Comparison of ENCODE assay signal across 1 cellular context in the genomic region with DNA sequence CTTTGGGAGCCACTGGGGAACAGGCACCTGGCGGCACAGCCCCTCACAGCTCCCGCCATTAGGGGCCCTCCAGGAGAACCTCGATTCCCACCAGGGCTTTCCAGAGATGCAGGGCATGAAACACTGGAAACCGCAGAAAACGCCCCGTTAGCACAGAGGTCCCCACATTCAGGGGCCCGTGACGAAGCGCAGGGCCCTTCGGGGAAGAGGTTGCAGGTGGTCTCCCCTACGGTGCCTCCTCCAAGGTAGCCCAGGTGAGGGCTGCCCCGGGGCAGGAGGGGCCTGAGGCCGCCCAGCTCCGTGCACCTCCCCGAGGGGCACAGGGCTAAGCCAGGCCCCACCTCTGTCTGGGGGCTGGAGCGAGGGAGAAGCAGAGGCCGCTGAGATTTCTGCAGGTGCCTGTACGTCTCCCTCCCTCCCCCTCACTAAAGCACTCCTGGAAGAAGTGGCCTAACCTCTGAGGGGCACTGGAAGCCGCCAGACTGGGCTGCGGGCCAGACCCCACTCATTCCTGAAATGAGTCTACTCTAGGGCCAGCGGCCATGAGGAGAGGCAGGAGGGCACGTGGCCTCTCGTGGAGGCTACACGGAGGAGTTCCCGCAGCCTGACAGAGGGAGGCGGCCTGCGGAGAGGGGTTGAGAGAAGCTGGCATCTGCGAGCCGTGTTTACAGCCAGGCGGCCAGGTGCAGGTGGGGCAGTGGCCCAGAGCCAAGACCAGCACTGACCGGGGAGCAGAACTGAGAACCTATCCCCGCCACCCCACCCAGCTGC.
TF ChIP-seq lines count a peak whose summit lies in the region.

No MANE protein-coding gene starts in this region.

TF ChIP-seq in IMR-90, 13 proteins besides CTCF, POLR2A, EP300 and RAD21:
- TF ChIP-seq MXI1 (IDR thresholded peaks at IDR 0.05; ENCODE audit: borderline replicate concordance, low read depth, low read length) (no peak), CHD1 (IDR thresholded peaks at IDR 0.05; ENCODE audit: low read depth, low read length) (no peak), RFX5 (IDR thresholded peaks at IDR 0.05; ENCODE audit: low read depth, low read length) (no peak), CEBPB (IDR thresholded peaks at IDR 0.05; ENCODE audit: low read depth, low read length) (no peak), NFE2L2 (IDR thresholded peaks at IDR 0.05; ENCODE audit: low read depth, low read length) (no peak), FOS (IDR thresholded peaks at IDR 0.05; ENCODE audit: low read depth, low read length) (no peak), RCOR1 (IDR thresholded peaks at IDR 0.05; ENCODE audit: insufficient replicate concordance, low read length) (no peak), SMC3 (IDR thresholded peaks at IDR 0.05; ENCODE audit: low read depth, low read length) (no peak), MAZ (IDR thresholded peaks at IDR 0.05; ENCODE audit: borderline replicate concordance, low read depth, low read length) (no peak), MAFK (IDR thresholded peaks at IDR 0.05; ENCODE audit: low read depth, low read length) (no peak), BHLHE40 (IDR thresholded peaks at IDR 0.05; ENCODE audit: low read depth, low read length) (no peak)
- TF ChIP-seq, protein P1, sequence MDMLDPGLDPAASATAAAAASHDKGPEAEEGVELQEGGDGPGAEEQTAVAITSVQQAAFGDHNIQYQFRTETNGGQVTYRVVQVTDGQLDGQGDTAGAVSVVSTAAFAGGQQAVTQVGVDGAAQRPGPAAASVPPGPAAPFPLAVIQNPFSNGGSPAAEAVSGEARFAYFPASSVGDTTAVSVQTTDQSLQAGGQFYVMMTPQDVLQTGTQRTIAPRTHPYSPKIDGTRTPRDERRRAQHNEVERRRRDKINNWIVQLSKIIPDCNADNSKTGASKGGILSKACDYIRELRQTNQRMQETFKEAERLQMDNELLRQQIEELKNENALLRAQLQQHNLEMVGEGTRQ (IDR thresholded peaks at IDR 0.05; ENCODE audit: low read depth, low read length) = no peak
- TF ChIP-seq, protein P2, sequence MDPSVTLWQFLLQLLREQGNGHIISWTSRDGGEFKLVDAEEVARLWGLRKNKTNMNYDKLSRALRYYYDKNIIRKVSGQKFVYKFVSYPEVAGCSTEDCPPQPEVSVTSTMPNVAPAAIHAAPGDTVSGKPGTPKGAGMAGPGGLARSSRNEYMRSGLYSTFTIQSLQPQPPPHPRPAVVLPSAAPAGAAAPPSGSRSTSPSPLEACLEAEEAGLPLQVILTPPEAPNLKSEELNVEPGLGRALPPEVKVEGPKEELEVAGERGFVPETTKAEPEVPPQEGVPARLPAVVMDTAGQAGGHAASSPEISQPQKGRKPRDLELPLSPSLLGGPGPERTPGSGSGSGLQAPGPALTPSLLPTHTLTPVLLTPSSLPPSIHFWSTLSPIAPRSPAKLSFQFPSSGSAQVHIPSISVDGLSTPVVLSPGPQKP (IDR thresholded peaks at IDR 0.05; ENCODE audit: borderline replicate concordance, low read depth, low read length) = no peak
